In genomic region chr1:156146749-156147405, GRCh38 we compare ENCODE assay signal across 8 cellular contexts. TPM values are rescaled to one million over a fixed set of nuclear protein-coding genes. Genes with fewer than 3 reads are reported as not detected.
DNase-seq lines count a peak whose midpoint lies in the region; TF ChIP-seq lines count a peak whose summit lies in the region.

No MANE protein-coding gene starts in this region.

- peak; percentile 38 for TF ChIP-seq POLR2A in GM18526 (IDR thresholded peaks at IDR 0.05; ENCODE audit: extremely low read depth, insufficient read length)

- H3K4me3 ChIP-seq in rectal smooth muscle tissue (ENCODE audit: low read length) (peak overlapping the region; percentile 45), colonic mucosa (no peak overlapping the region)

- H3K4me1 ChIP-seq in rectal smooth muscle tissue (ENCODE audit: control insufficient read depth, insufficient read depth, low read length) (peaks cover 14% of the 10 kb centered on the region), colonic mucosa (peaks cover 4% of the 10 kb centered on the region)

- H3K27me3 ChIP-seq in rectal smooth muscle tissue (ENCODE audit: control insufficient read depth, insufficient read depth, low read length) (peaks cover 3% of the 10 kb centered on the region), colonic mucosa (no peaks in the 10 kb centered on the region)

- DNase-seq in RPMI7951 (ENCODE audit: low read depth) (peak; percentile 50), fibroblast of gingiva (ENCODE audit: low read depth) (peak; percentile 60), colonic mucosa (no peak), ureter (ENCODE audit: low spot score) (no peak), SIG-M5 (lab: John Stamatoyannopoulos, UW) (no peak), NCI-H2081 treated with DMSO at 0.1 percent for 48 hours (lab: John Stamatoyannopoulos, UW) (no peak)

- H3K9ac ChIP-seq in rectal smooth muscle tissue (ENCODE audit: low read length): peak overlapping the region; percentile 2
- peak overlapping the region in 1 of 2 donors; percentile 35 for H3K9ac ChIP-seq in colonic mucosa (ENCODE audit: low read depth in 2 of 2, low read length in 2 of 2)

- H3K27ac ChIP-seq in rectal smooth muscle tissue (ENCODE audit: low read depth, low read length): no peak overlapping the region
- no peak overlapping the region for H3K27ac ChIP-seq in colonic mucosa

- TF ChIP-seq CTCF in colonic mucosa (IDR thresholded peaks at IDR 0.05): no peak

- intact Hi-C loops in colonic mucosa (cut with DNase I): loop anchor here (2.0 kb wide), 1 partner anchor 78 kb away; no protein-coding TSS in a partner anchor

- no peaks in the 10 kb centered on the region for H3K9me3 ChIP-seq in colonic mucosa

- no peaks in the 10 kb centered on the region for H3K36me3 ChIP-seq in rectal smooth muscle tissue (ENCODE audit: control insufficient read depth, insufficient read depth, low read length)
- H3K36me3 ChIP-seq in colonic mucosa: no peaks in the 10 kb centered on the region

RNA-seq across cellular contexts. Expression of gene SEMA4A, which starts 6.5 kb away (rescaled TPM):
- 0.20 and 0.36 TPM in 2 replicates for total RNA-seq in RPMI7951 (2014; rRNA removed; shearing (Covaris generic))
- total RNA-seq in colonic mucosa (1 to 10 TPM; 4.5 to 5.6 TPM), ureter (49.3 TPM)

RNA-seq across cellular contexts. Expression of gene LMNA, which starts 32.4 kb away (rescaled TPM):
- 919 and 1,055 TPM in 2 replicates for total RNA-seq in RPMI7951 (2014; rRNA removed; shearing (Covaris generic))
- total RNA-seq in colonic mucosa (100 to 1,000 TPM; 414 to 610 TPM), ureter (444 TPM)

RNA-seq across cellular contexts. Expression of gene SLC25A44, which starts 47.0 kb away (rescaled TPM):
- total RNA-seq in RPMI7951 (2014; rRNA removed; shearing (Covaris generic)): 8.3 and 10.1 TPM in 2 replicates
- total RNA-seq in colonic mucosa (10 to 100 TPM; 23.6 to 26.8 TPM), ureter (24.7 TPM)

Comparison
In these comparisons a context has a peak if more than half of its experiments do, and no peak if none do; other contexts are left out.
1. DNase-seq: peak in RPMI7951 (single experiment) and fibroblast of gingiva (single experiment); none in colonic mucosa (single experiment), ureter (single experiment), SIG-M5 (single experiment) and NCI-H2081 treated with DMSO at 0.1 percent for 48 hours (single experiment).